ENCODE assay signal across 1 cellular context in the genomic region with DNA sequence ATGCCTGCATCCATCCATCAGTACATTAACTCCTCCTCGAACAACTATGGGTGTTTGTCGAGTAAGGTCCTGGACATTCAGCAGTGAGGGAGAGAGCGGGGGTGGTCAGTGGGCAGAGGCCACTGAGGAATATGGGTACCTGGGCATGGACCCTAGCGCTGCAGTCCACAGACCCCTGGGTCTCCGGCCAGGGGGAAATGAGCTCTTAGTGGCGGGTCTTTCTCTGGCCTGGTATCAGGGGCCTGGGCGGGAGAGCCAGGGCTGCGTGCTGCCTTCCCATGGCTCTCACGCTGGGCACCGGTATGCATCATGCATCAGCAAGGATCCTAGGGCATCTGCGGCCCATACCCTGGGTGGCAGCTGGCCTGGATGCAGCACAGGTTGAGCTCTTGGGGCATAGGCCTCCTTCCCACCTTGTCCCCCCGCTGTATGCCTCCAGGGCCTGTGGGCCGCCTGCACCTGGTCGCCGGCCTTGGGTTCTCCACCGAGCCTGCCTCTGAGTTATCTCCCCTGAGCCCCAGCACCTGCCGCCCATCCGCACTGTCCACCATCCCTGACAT.
TF ChIP-seq lines count a peak whose summit lies in the region.

No MANE protein-coding gene starts in this region.

TF ChIP-seq in K562, 482 proteins besides CTCF, POLR2A, EP300 and RAD21:
- no peak for TF ChIP-seq ZNF76 (CRISPR knock-in tag; IDR thresholded peaks at IDR 0.05; ENCODE audit: borderline replicate concordance)
- TF ChIP-seq RBM34 (IDR thresholded peaks at IDR 0.05; ENCODE audit: borderline replicate concordance, insufficient read depth, low read length): no peak
- TF ChIP-seq, protein P1, sequence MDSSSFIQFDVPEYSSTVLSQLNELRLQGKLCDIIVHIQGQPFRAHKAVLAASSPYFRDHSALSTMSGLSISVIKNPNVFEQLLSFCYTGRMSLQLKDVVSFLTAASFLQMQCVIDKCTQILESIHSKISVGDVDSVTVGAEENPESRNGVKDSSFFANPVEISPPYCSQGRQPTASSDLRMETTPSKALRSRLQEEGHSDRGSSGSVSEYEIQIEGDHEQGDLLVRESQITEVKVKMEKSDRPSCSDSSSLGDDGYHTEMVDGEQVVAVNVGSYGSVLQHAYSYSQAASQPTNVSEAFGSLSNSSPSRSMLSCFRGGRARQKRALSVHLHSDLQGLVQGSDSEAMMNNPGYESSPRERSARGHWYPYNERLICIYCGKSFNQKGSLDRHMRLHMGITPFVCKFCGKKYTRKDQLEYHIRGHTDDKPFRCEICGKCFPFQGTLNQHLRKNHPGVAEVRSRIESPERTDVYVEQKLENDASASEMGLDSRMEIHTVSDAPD (CRISPR knock-in tag; IDR thresholded peaks at IDR 0.05): no peak
- TF ChIP-seq TAL1 (IDR thresholded peaks at IDR 0.05): no peak
- TF ChIP-seq SMARCB1 (IDR thresholded peaks at IDR 0.05; ENCODE audit: insufficient read length, low read depth): no peak
- TF ChIP-seq ELF2 (CRISPR knock-in tag; IDR thresholded peaks at IDR 0.05): no peak
- TF ChIP-seq NCOA4 (IDR thresholded peaks at IDR 0.05; ENCODE audit: partially characterized antibody): no peak
